Comparison of ENCODE assay signal across 8 cellular contexts in genomic region chr4:183398298-183399129, GRCh38. TPM values are rescaled to one million over a fixed set of nuclear protein-coding genes. Genes with fewer than 3 reads are reported as not detected.
DNase-seq lines count a peak whose midpoint lies in the region; ATAC-seq and TF ChIP-seq lines count a peak whose summit lies in the region.

No MANE protein-coding gene starts in this region.

- H3K36me3 Mint-ChIP-seq in CD4-positive, alpha-beta T cell (ENCODE audit: low read depth), result no peaks in the 10 kb centered on the region
- no peaks in the 10 kb centered on the region for H3K36me3 Mint-ChIP-seq in activated naive CD4-positive, alpha-beta T cell treated with anti-CD3 and anti-CD28 coated beads for 36 hours (ENCODE audit: low read depth)

- peak overlapping the region; percentile 90 for H3K4me3 Mint-ChIP-seq in CD4-positive, alpha-beta T cell
- H3K4me3 Mint-ChIP-seq in activated naive CD4-positive, alpha-beta T cell treated with anti-CD3 and anti-CD28 coated beads for 36 hours, result peak overlapping the region; percentile 85

- intact Hi-C loops in CD4-positive, alpha-beta T cell (cut with DNase I, micrococcal nuclease), result loop anchor here in 1 of 2 experiments (5.0 to 10.0 kb wide), 2 partner anchors 114 to 481 kb away; partner anchors contain the start of gene DCTD
- intact Hi-C loops in activated naive CD4-positive, alpha-beta T cell treated with anti-CD3 and anti-CD28 coated beads for 36 hours (cut with micrococcal nuclease), result loop anchor here (1.0 to 10.0 kb wide), 9 partner anchors 9 to 914 kb away; partner anchors contain the start of genes CDKN2AIP and WWC2

- peak; percentile 90 for ATAC-seq in CD4-positive, alpha-beta T cell (ENCODE audit: poor library complexity)
- peak; percentile 88 for ATAC-seq in GM19351 (IDR thresholded peaks at IDR 0.05; ENCODE audit: unreplicated experiment)
- ATAC-seq in HG03469 (IDR thresholded peaks at IDR 0.05; ENCODE audit: unreplicated experiment), result peak; percentile 82

- H3K9me3 ChIP-seq in CD4-positive, alpha-beta T cell (ENCODE audit: control insufficient read depth, low read length), result no peaks in the 10 kb centered on the region

- no peaks in the 10 kb centered on the region for H3K27me3 ChIP-seq in CD4-positive, alpha-beta T cell (ENCODE audit: control insufficient read depth, insufficient read depth, low read length)

- peak; percentile 35 to 70 (median 49) for DNase-seq in CD4-positive, alpha-beta T cell
- peak; percentile 71 for DNase-seq in RWPE1 (ENCODE audit: low spot score)
- DNase-seq in activated naive CD4-positive, alpha-beta T cell treated with anti-CD3 and anti-CD28 coated beads for 36 hours, result peak; percentile 75
- DNase-seq in glomerular visceral epithelial cell (ENCODE audit: extremely low spot score), result peak; percentile 75
- DNase-seq in occipital lobe (lab: John Stamatoyannopoulos, UW), result peak; percentile 32
- peak; percentile 60 for DNase-seq in superior temporal gyrus (ENCODE audit: extremely low spot score)

- peaks cover 21% of the 10 kb centered on the region for H3K27me3 Mint-ChIP-seq in CD4-positive, alpha-beta T cell
- H3K27me3 Mint-ChIP-seq in activated naive CD4-positive, alpha-beta T cell treated with anti-CD3 and anti-CD28 coated beads for 36 hours (ENCODE audit: low read depth), result no peaks in the 10 kb centered on the region

- CTCF ChIA-PET in CD4-positive, alpha-beta T cell (lab: Charles Lee), result interaction anchor here (1.4 to 1.7 kb wide), 2 partner anchors 9 to 45 kb away, joined by 5 to 11 read pairs; no protein-coding TSS in a partner anchor
- CTCF ChIA-PET in RWPE1 (lab: Yijun Ruan, JAX), result interaction anchor here (0.6 to 0.9 kb wide), 7 partner anchors 24 to 1339 kb away, joined by 3 to 6 read pairs (median 3); no protein-coding TSS in a partner anchor
- CTCF ChIA-PET in activated naive CD4-positive, alpha-beta T cell treated with anti-CD3 and anti-CD28 coated beads for 36 hours (lab: Charles Lee), result interaction anchor here (0.7 to 1.4 kb wide), 2 partner anchors 9 to 235 kb away, joined by 5 to 13 read pairs; no protein-coding TSS in a partner anchor

- POLR2A ChIA-PET in CD4-positive, alpha-beta T cell (lab: Charles Lee), result interaction anchor here (1.0 to 1.4 kb wide), 2 partner anchors 45 to 480 kb away, joined by 3 to 7 read pairs; partner anchors contain the start of gene CDKN2AIP
- POLR2A ChIA-PET in RWPE1 (lab: Yijun Ruan, JAX; ENCODE audit: low non-redundant PET), result no interaction called here

- H3K27ac ChIP-seq in CD4-positive, alpha-beta T cell (ENCODE audit: low read depth, low read length), result no peak overlapping the region
- H3K27ac ChIP-seq in RWPE1, result no peak overlapping the region; the same call in 1 of the 2 replicates

- H3K9me3 Mint-ChIP-seq in CD4-positive, alpha-beta T cell, result no peaks in the 10 kb centered on the region
- H3K9me3 Mint-ChIP-seq in activated naive CD4-positive, alpha-beta T cell treated with anti-CD3 and anti-CD28 coated beads for 36 hours, result no peaks in the 10 kb centered on the region

- TF ChIP-seq CTCF in CD4-positive, alpha-beta T cell (IDR thresholded peaks at IDR 0.05), result peak; percentile 69
- peak; percentile 80 for TF ChIP-seq CTCF in RWPE1 (conservative IDR thresholded peaks at IDR 0.05; ENCODE audit: low read depth)

- no peak overlapping the region for H3K27ac Mint-ChIP-seq in CD4-positive, alpha-beta T cell
- no peak overlapping the region for H3K27ac Mint-ChIP-seq in activated naive CD4-positive, alpha-beta T cell treated with anti-CD3 and anti-CD28 coated beads for 36 hours

- H3K4me1 Mint-ChIP-seq in CD4-positive, alpha-beta T cell (ENCODE audit: low read depth), result peaks cover 31% of the 10 kb centered on the region
- peaks cover 19% of the 10 kb centered on the region for H3K4me1 Mint-ChIP-seq in activated naive CD4-positive, alpha-beta T cell treated with anti-CD3 and anti-CD28 coated beads for 36 hours (ENCODE audit: low read depth)

RNA-seq across cellular contexts. Expression of gene CDKN2AIP, which starts 45.9 kb away (rescaled TPM):
- 10 to 100 TPM; 55.7 to 56.9 TPM for total RNA-seq in CD4-positive, alpha-beta T cell
- 10 to 100 TPM; 26.5 to 26.7 TPM for total RNA-seq in activated naive CD4-positive, alpha-beta T cell treated with anti-CD3 and anti-CD28 coated beads for 36 hours
- total RNA-seq in occipital lobe, result 28.5 TPM
